In genomic region chr21:21246007-21246406, GRCh38 we compare ENCODE assay signal across 13 cellular contexts.
DNase-seq lines count a peak whose midpoint lies in the region; ATAC-seq and TF ChIP-seq lines count a peak whose summit lies in the region.
"Had no signal": no experiment of that assay in that cellular context is flagged by ENCODE, and none has a peak within 500 bp of the region (broad histone marks: within the 10 kb centered on the region; RNA-seq: fewer than 3 reads in every experiment).

No MANE protein-coding gene starts in this region.

- H2BK5ac ChIP-seq in IMR-90 (ENCODE audit: low read depth, low read length, poor library complexity, severe bottlenecking): no peak overlapping the region

- H2BK20ac ChIP-seq in IMR-90 (ENCODE audit: low read depth, low read length): peak overlapping the region; percentile 34; the same call in 1 of the 2 replicates

- no peaks in the 10 kb centered on the region for H3K9me3 ChIP-seq in IMR-90 (ENCODE audit: control insufficient read depth, insufficient read depth, low read length)

- TF ChIP-seq CTCF in 22Rv1 (IDR thresholded peaks at IDR 0.05) (no peak), IMR-90 (conservative IDR thresholded peaks at IDR 0.05; ENCODE audit: low read depth, low read length) (no peak), GM10266 (IDR thresholded peaks at IDR 0.05; ENCODE audit: control insufficient read depth, insufficient read depth, low read depth, missing control alignments) (no peak)

- no peak overlapping the region for H4K5ac ChIP-seq in IMR-90 (ENCODE audit: low read depth, low read length)

- no TSS peak for BruUV-seq in IMR-90 (replicated peaks; lab: Mats Ljungman, UMichigan)

- 0 out of 2 replicates have a peak overlapping the region, but pooled peaks have one; percentile 6 for H3K27ac ChIP-seq in 22Rv1
- H3K27ac ChIP-seq in IMR-90 (ENCODE audit: insufficient read depth, low read length): no peak overlapping the region

- no peak overlapping the region for H2AFZ ChIP-seq in IMR-90 (replicated peaks; ENCODE audit: low read length, poor library complexity)

- H3K9ac ChIP-seq in IMR-90 (ENCODE audit: low read depth, low read length): no peak overlapping the region

- no peaks in the 10 kb centered on the region for H4K20me1 ChIP-seq in IMR-90 (ENCODE audit: insufficient read depth, low read length)

- no peak for TF ChIP-seq POLR2A in IMR-90 (IDR thresholded peaks at IDR 0.05; ENCODE audit: low read depth, low read length)

- H3K18ac ChIP-seq in IMR-90 (ENCODE audit: low read depth, low read length): peak overlapping the region; percentile 33; the same call in 1 of the 2 replicates

- no peak overlapping the region for H3K14ac ChIP-seq in IMR-90 (replicated peaks; ENCODE audit: low read depth, low read length)

- CTCF ChIA-PET in IMR-90 (lab: Yijun Ruan, JAX): interaction anchor here (0.6 kb wide), 1 partner anchor 12 kb away, joined by 3 read pairs; no protein-coding TSS in a partner anchor

- no peak overlapping the region for H2BK120ac ChIP-seq in IMR-90 (ENCODE audit: low read depth, low read length)

- dilution Hi-C loops in IMR-90 (cut with HindIII; ENCODE audit: low sequenced_read_pairs, unreplicated experiment): no loop called here

- H3K4me1 ChIP-seq in IMR-90 (ENCODE audit: control insufficient read depth, insufficient read depth, low read length): no peaks in the 10 kb centered on the region

- ATAC-seq in IMR-90 (ENCODE audit: low read depth) (no peak), Right ventricle myocardium inferior (no peak)

- H4K8ac ChIP-seq in IMR-90 (ENCODE audit: low read depth in 2 of 2, low read length in 2 of 2): peak overlapping the region in 1 of 2 experiments; percentile 40; a peak in 1 of 4 replicates

- DNase-seq in IMR-90: no peak
- DNase-seq in OCI-M1 (lab: John Stamatoyannopoulos, UW): peak; percentile 4
- peak; percentile 15 for DNase-seq in myocyte (ENCODE audit: low read depth)
- no peak for DNase-seq in GM10266 (ENCODE audit: extremely low spot score)
- DNase-seq in Right ventricle myocardium inferior (ENCODE audit: missing footprints): no peak
- DNase-seq in SKM-1 treated with dmso at 0.1 percent for 144 hours (lab: John Stamatoyannopoulos, UW; ENCODE audit: unreplicated experiment): no peak
- DNase-seq: ACHN; CD4-positive, alpha-beta memory T cell; DMS79; EL; GOT3; H9 had no signal

- H3K9me1 ChIP-seq in IMR-90 (ENCODE audit: insufficient read depth, low read length): no peaks in the 10 kb centered on the region

- no peak overlapping the region for H3K56ac ChIP-seq in IMR-90 (ENCODE audit: extremely low read depth, insufficient read depth, low read length)

- no CpG with 5 or more reads among the region's 3 CpGs for WGBS in IMR-90 (ENCODE audit: extremely low coverage in 2 of 2, insufficient read length in 1 of 2), 2 experiments

- H3K79me1 ChIP-seq in IMR-90 (ENCODE audit: low read depth in 1 of 2, low read length in 2 of 2): no peaks in the 10 kb centered on the region

- no peaks in the 10 kb centered on the region for H3K36me3 ChIP-seq in IMR-90 (ENCODE audit: control insufficient read depth, insufficient read depth, low read length)

- no peak for TF ChIP-seq RAD21 in IMR-90 (IDR thresholded peaks at IDR 0.05; ENCODE audit: low read length)

- H3K4me3 ChIP-seq in IMR-90 (ENCODE audit: insufficient read depth, low read depth, low read length): no peak overlapping the region

- H2AK9ac ChIP-seq in IMR-90 (replicated peaks; ENCODE audit: low read depth, low read length, poor library complexity): no peak overlapping the region

- no peak overlapping the region for H4K91ac ChIP-seq in IMR-90 (ENCODE audit: insufficient read depth, low read depth, low read length)

- no peak overlapping the region for H3K4me2 ChIP-seq in IMR-90 (ENCODE audit: low read depth, low read length)

- no peak overlapping the region; the same call in 1 of the 2 replicates for H3K4ac ChIP-seq in IMR-90 (ENCODE audit: low read depth, low read length)

- no peak overlapping the region for H2AK5ac ChIP-seq in IMR-90 (ENCODE audit: low read depth, low read length)

- POLR2A ChIA-PET in IMR-90 (lab: Charles Lee; ENCODE audit: unreplicated experiment): no interaction called here

- intact Hi-C loops in IMR-90 (cut with micrococcal nuclease) (no loop called here), Right ventricle myocardium inferior (cut with DNase I) (no loop called here)

- H2BK15ac ChIP-seq in IMR-90 (ENCODE audit: low read depth, low read length): 0 out of 3 replicates have a peak overlapping the region, but pooled peaks have one; percentile 80

- in situ Hi-C loops in IMR-90 (cut with MboI; ENCODE audit: low sequenced_read_pairs): loop anchor here (25.0 kb wide), 2 partner anchors 441 to 1541 kb away; no protein-coding TSS in a partner anchor

- no peaks in the 10 kb centered on the region for H3K27me3 ChIP-seq in IMR-90 (ENCODE audit: control insufficient read depth, insufficient read depth, low read length)

- no peak overlapping the region for H3K23ac ChIP-seq in IMR-90 (ENCODE audit: low read depth, low read length)

TF ChIP-seq in IMR-90, 13 proteins besides CTCF, POLR2A, EP300 and RAD21:
- no peak for TF ChIP-seq BHLHE40 (IDR thresholded peaks at IDR 0.05; ENCODE audit: low read depth, low read length)
- no peak for TF ChIP-seq MAFK (IDR thresholded peaks at IDR 0.05; ENCODE audit: low read depth, low read length)
- no peak for TF ChIP-seq RCOR1 (IDR thresholded peaks at IDR 0.05; ENCODE audit: insufficient replicate concordance, low read length)
- no peak for TF ChIP-seq FOS (IDR thresholded peaks at IDR 0.05; ENCODE audit: low read depth, low read length)
- TF ChIP-seq MXI1 (IDR thresholded peaks at IDR 0.05; ENCODE audit: borderline replicate concordance, low read depth, low read length): no peak
- TF ChIP-seq CEBPB (IDR thresholded peaks at IDR 0.05; ENCODE audit: low read depth, low read length): no peak
- TF ChIP-seq RFX5 (IDR thresholded peaks at IDR 0.05; ENCODE audit: low read depth, low read length): no peak
- TF ChIP-seq MAZ (IDR thresholded peaks at IDR 0.05; ENCODE audit: borderline replicate concordance, low read depth, low read length): no peak
- no peak for TF ChIP-seq NFE2L2 (IDR thresholded peaks at IDR 0.05; ENCODE audit: low read depth, low read length)
- TF ChIP-seq USF2 (IDR thresholded peaks at IDR 0.05; ENCODE audit: low read depth, low read length): no peak
- TF ChIP-seq ELK1 (IDR thresholded peaks at IDR 0.05; ENCODE audit: borderline replicate concordance, low read depth, low read length): no peak
TF ChIP-seq in IMR-90: peak in this region for 0.

Comparison
In these comparisons a context has a peak if more than half of its experiments do, and no peak if none do; other contexts are left out.
1. DNase-seq: peak in OCI-M1 (single experiment) and myocyte (single experiment); none in IMR-90 (single experiment), GM10266 (single experiment), Right ventricle myocardium inferior (single experiment) and SKM-1 treated with dmso at 0.1 percent for 144 hours (single experiment).